ENCODE assay signal across 27 cellular contexts in genomic region chr1:10691075-10691739, GRCh38.
DNase-seq lines count a peak whose midpoint lies in the region; ATAC-seq and TF ChIP-seq lines count a peak whose summit lies in the region.
"Had no signal": no experiment of that assay in that cellular context is flagged by ENCODE, and none has a peak within 500 bp of the region (broad histone marks: within the 10 kb centered on the region; RNA-seq: fewer than 3 reads in every experiment).

No MANE protein-coding gene starts in this region.

- peaks cover 90% of the 10 kb centered on the region for H3K4me1 ChIP-seq in left ventricle myocardium inferior
- peaks cover 51 to 81% (median 74%) of the 10 kb centered on the region in 9 donors for H3K4me1 ChIP-seq in heart right ventricle
- H3K4me1 ChIP-seq in esophagus squamous epithelium: peaks cover 50 to 88% (median 61%) of the 10 kb centered on the region in 3 donors
- peaks cover 57% of the 10 kb centered on the region for H3K4me1 ChIP-seq in rectal smooth muscle tissue (ENCODE audit: control insufficient read depth, insufficient read depth, low read length)
- peaks cover 79% of the 10 kb centered on the region for H3K4me1 ChIP-seq in vagina
- peaks cover 17% of the 10 kb centered on the region for H3K4me1 ChIP-seq in effector memory CD4-positive, alpha-beta T cell (ENCODE audit: control insufficient read depth, insufficient read depth, low read length, poor library complexity, severe bottlenecking)

- DNase-seq in left ventricle myocardium inferior: no peak
- DNase-seq in heart right ventricle: no peak
- DNase-seq in esophagus squamous epithelium (lab: John Stamatoyannopoulos, UW): no peak
- no peak for DNase-seq in vagina (ENCODE audit: extremely low spot score in 2 of 2)
- DNase-seq in stimulated activated CD4-positive, alpha-beta T cell treated with anti-CD3 and anti-CD28 coated beads, Interleukin-4, amount 100 ng/mL, for 4 hours: no peak
- no peak for DNase-seq in effector memory CD4-positive, alpha-beta T cell
- DNase-seq: activated CD4-positive, alpha-beta memory T cell treated with anti-CD3 and anti-CD28 coated beads, Interleukin-2, amount 10 ng/mL, durations not matched to agents 7 days and 5 days; activated CD4-positive, CD25-positive, alpha-beta regulatory T cell treated with anti-CD3 and anti-CD28 coated beads, Interleukin-2, amount 50 U/mL, for 72 hours; activated gamma-delta T cell; BE2C; Calu3; cerebellar nuclear complex; foreskin fibroblast; GOT3; hippocampal formation; immature natural killer cell; left lung; NCI-H2171; NCI-H524; NK-92 treated with Interleukin-12 subunit alpha and Interleukin-12 subunit beta, amount 100 ng/mL, for 24 hours; SJCRH30; stimulated activated naive CD4-positive, alpha-beta T cell treated with Interleukin-2 at 50 U/mL for 16 hours had no signal

- TF ChIP-seq CTCF in left ventricle myocardium inferior (IDR thresholded peaks at IDR 0.05; ENCODE audit: borderline replicate concordance) (no peak), heart right ventricle (IDR thresholded peaks at IDR 0.05) (no peak), esophagus squamous epithelium (IDR thresholded peaks at IDR 0.05) (no peak), vagina (IDR thresholded peaks at IDR 0.05) (no peak)

- H3K9ac ChIP-seq in rectal smooth muscle tissue (ENCODE audit: low read length): no peak overlapping the region
- H3K9ac ChIP-seq: KMS-11 had no signal

- intact Hi-C loops in left ventricle myocardium inferior (cut with micrococcal nuclease): no loop called here
- intact Hi-C loops in heart right ventricle (cut with DNase I): loop anchor here in 8 of 10 donors (5.0 to 10.0 kb wide), 9 partner anchors 76 to 626 kb away; partner anchors contain the start of gene CASZ1 (in 1 of the 8)
- intact Hi-C loops in esophagus squamous epithelium (cut with DNase I): loop anchor here (10.0 kb wide), 1 partner anchor 104 kb away; the partner anchor contains the start of gene CASZ1
- intact Hi-C loops in vagina (cut with DNase I): loop anchor here (1.0 kb wide), 1 partner anchor 32 kb away; no protein-coding TSS in a partner anchor

- H3K4me3 ChIP-seq in left ventricle myocardium inferior: no peak overlapping the region
- no peak overlapping the region for H3K4me3 ChIP-seq in heart right ventricle
- no peak overlapping the region for H3K4me3 ChIP-seq in esophagus squamous epithelium
- peak overlapping the region; percentile 23 for H3K4me3 ChIP-seq in rectal smooth muscle tissue (ENCODE audit: low read length)
- no peak overlapping the region for H3K4me3 ChIP-seq in vagina
- no peak overlapping the region for H3K4me3 ChIP-seq in effector memory CD4-positive, alpha-beta T cell (ENCODE audit: insufficient read depth, low read depth, low read length, poor library complexity, severe bottlenecking)
- H3K4me3 ChIP-seq: SJCRH30, smooth muscle cell had no signal

- H3K27ac ChIP-seq in left ventricle myocardium inferior (replicated peaks) (peak overlapping the region; percentile 84), heart right ventricle (peak overlapping the region in 4 of 10 donors; percentile 5 to 84 (median 40)), esophagus squamous epithelium (peak overlapping the region in 3 of 4 donors; percentile 8 to 94 (median 92)), rectal smooth muscle tissue (ENCODE audit: low read depth, low read length) (peak overlapping the region; percentile 72), vagina (peak overlapping the region; percentile 23)
- H3K27ac ChIP-seq in effector memory CD4-positive, alpha-beta T cell (ENCODE audit: insufficient read depth, low read length, poor library complexity, severe bottlenecking): no peak overlapping the region
- H3K27ac ChIP-seq: KMS-11, SJCRH30 had no signal

- H3K27me3 ChIP-seq in left ventricle myocardium inferior (ENCODE audit: low read depth) (no peaks in the 10 kb centered on the region), heart right ventricle (no peaks in the 10 kb centered on the region), esophagus squamous epithelium (no peaks in the 10 kb centered on the region), rectal smooth muscle tissue (ENCODE audit: control insufficient read depth, insufficient read depth, low read length) (no peaks in the 10 kb centered on the region), vagina (no peaks in the 10 kb centered on the region)
- no peaks in the 10 kb centered on the region for H3K27me3 ChIP-seq in effector memory CD4-positive, alpha-beta T cell (replicated peaks; ENCODE audit: control insufficient read depth, insufficient read depth, low read length, poor library complexity, severe bottlenecking)
- H3K27me3 ChIP-seq: BE2C, left lung had no signal

- TF ChIP-seq POLR2A in esophagus squamous epithelium (IDR thresholded peaks at IDR 0.05) (no peak), vagina (IDR thresholded peaks at IDR 0.05) (no peak)

- no peaks in the 10 kb centered on the region for H3K36me3 ChIP-seq in left ventricle myocardium inferior
- no peaks in the 10 kb centered on the region for H3K36me3 ChIP-seq in heart right ventricle
- H3K36me3 ChIP-seq in esophagus squamous epithelium: peaks cover 0 to 30% (median 0%) of the 10 kb centered on the region in 3 donors
- H3K36me3 ChIP-seq in rectal smooth muscle tissue (ENCODE audit: control insufficient read depth, insufficient read depth, low read length): no peaks in the 10 kb centered on the region
- no peaks in the 10 kb centered on the region for H3K36me3 ChIP-seq in vagina
- no peaks in the 10 kb centered on the region for H3K36me3 ChIP-seq in effector memory CD4-positive, alpha-beta T cell (ENCODE audit: control insufficient read depth, insufficient read depth, low read length)
- H3K36me3 ChIP-seq: BE2C, left lung, SJCRH30 had no signal

- H3K9me3 ChIP-seq in left ventricle myocardium inferior (replicated peaks) (no peaks in the 10 kb centered on the region), heart right ventricle (no peaks in the 10 kb centered on the region), esophagus squamous epithelium (no peaks in the 10 kb centered on the region), vagina (no peaks in the 10 kb centered on the region)
- H3K9me3 ChIP-seq in effector memory CD4-positive, alpha-beta T cell (ENCODE audit: control insufficient read depth, low read length): no peaks in the 10 kb centered on the region
- H3K9me3 ChIP-seq: BE2C, left lung, SJCRH30 had no signal

- ATAC-seq in heart right ventricle (no peak), HG03108 (IDR thresholded peaks at IDR 0.05; ENCODE audit: unreplicated experiment) (no peak)
- ATAC-seq: left lung, Panc1 had no signal

- WGBS in heart right ventricle, 2 donors: 84 to 90% methylated on average over 17 of the region's 17 CpGs
- WGBS in esophagus squamous epithelium, 2 donors: 77 to 90% methylated on average over 5 to 7 of the region's 17 CpGs
